ENCODE assay signal across 8 cellular contexts in genomic region chr19:49224856-49225255, GRCh38.
A peak's percentile ranks its signal among the peaks of the same experiment; 100 is the strongest.
DNase-seq lines count a peak whose midpoint lies in the region; ATAC-seq and TF ChIP-seq lines count a peak whose summit lies in the region.

No MANE protein-coding gene starts in this region.

- no peaks in the 10 kb centered on the region for H3K36me3 Mint-ChIP-seq in WTC11
- no peaks in the 10 kb centered on the region for H3K36me3 Mint-ChIP-seq in effector memory CD8-positive, alpha-beta T cell (ENCODE audit: insufficient read depth)

- H3K4me3 ChIP-seq in AG10803 (ENCODE audit: low read length) (no peak overlapping the region), GM12875 (ENCODE audit: low read depth, low read length) (no peak overlapping the region), heart left ventricle (no peak overlapping the region)

- peak; percentile 42 for DNase-seq in AG10803 (ENCODE audit: low read depth)
- DNase-seq in NCI-H2171 (lab: John Stamatoyannopoulos, UW) = peak; percentile 80
- DNase-seq in WTC11 (ENCODE audit: low spot score) = peak; percentile 79
- peak in 4 of 5 donors; percentile 34 to 70 (median 46) for DNase-seq in heart left ventricle
- DNase-seq in stimulated activated CD4-positive, alpha-beta T cell treated with anti-CD3 and anti-CD28 coated beads, Interleukin-4, amount 100 ng/mL, for 1 hour = peak; percentile 13
- DNase-seq in effector memory CD8-positive, alpha-beta T cell = no peak
- DNase-seq in inferior parietal cortex (ENCODE audit: extremely low spot score) = no peak

- peaks cover 0 to 3% (median 0%) of the 10 kb centered on the region in 12 donors for H3K9me3 ChIP-seq in heart left ventricle

- peaks cover 0 to 2% (median 0%) of the 10 kb centered on the region in 9 donors for H3K36me3 ChIP-seq in heart left ventricle

- H3K9me3 Mint-ChIP-seq in WTC11 = 0 out of 2 replicates have a peak, but pooled peaks cover 3% of the 10 kb centered on the region
- no peaks in the 10 kb centered on the region for H3K9me3 Mint-ChIP-seq in effector memory CD8-positive, alpha-beta T cell

- intact Hi-C loops in heart left ventricle (cut with DNase I) = loop anchor here in 8 of 10 donors (5.0 to 10.0 kb wide), 5 partner anchors 77 to 220 kb away; partner anchors contain the start of genes SLC17A7 (in 6 of the 8) and KASH5 (in 1 of the 8)

- peak; percentile 82 for ATAC-seq in WTC11
- peak; percentile 29 to 86 (median 77) for ATAC-seq in heart left ventricle
- no peak for ATAC-seq in effector memory CD8-positive, alpha-beta T cell (replicated peaks)

- WGBS in heart left ventricle, 4 donors = 17 to 36% (median 21%) methylated on average over 8 of the region's 8 CpGs

- CTCF ChIA-PET in WTC11 (lab: Charles Lee) = interaction anchor here (0.6 to 3.6 kb wide), 47 partner anchors 10 to 579 kb away, joined by 3 to 37 read pairs (median 5); partner anchors contain the start of genes ALDH16A1, C19orf73, CA11 and DKKL1

- peaks cover 8% of the 10 kb centered on the region for H3K27me3 Mint-ChIP-seq in WTC11 (ENCODE audit: low read depth)
- peaks cover 10 to 30% of the 10 kb centered on the region in 2 donors for H3K27me3 Mint-ChIP-seq in effector memory CD8-positive, alpha-beta T cell

- H3K27ac ChIP-seq in heart left ventricle = no peak overlapping the region

- POLR2A ChIA-PET in WTC11 (lab: Charles Lee) = interaction anchor here (1.1 kb wide), 1 partner anchor 14 kb away, joined by 7 read pairs; no protein-coding TSS in a partner anchor

- peaks cover 2% of the 10 kb centered on the region; the same call in 1 of the 2 replicates for H3K4me1 Mint-ChIP-seq in WTC11
- peaks cover 3 to 5% of the 10 kb centered on the region in 2 donors for H3K4me1 Mint-ChIP-seq in effector memory CD8-positive, alpha-beta T cell (ENCODE audit: low read depth in 2 of 2)

- peaks cover 0 to 6% (median 0%) of the 10 kb centered on the region in 12 donors for H3K4me1 ChIP-seq in heart left ventricle

- no peak overlapping the region for H3K27ac Mint-ChIP-seq in WTC11
- H3K27ac Mint-ChIP-seq in effector memory CD8-positive, alpha-beta T cell = no peak overlapping the region

- H3K27me3 ChIP-seq in heart left ventricle = no peaks in the 10 kb centered on the region

- no peak for TF ChIP-seq POLR2A in heart left ventricle (IDR thresholded peaks at IDR 0.05)

- H3K4me3 Mint-ChIP-seq in WTC11 = no peak overlapping the region
- H3K4me3 Mint-ChIP-seq in effector memory CD8-positive, alpha-beta T cell = no peak overlapping the region

- peak; percentile 38 for TF ChIP-seq CTCF in AG10803 (conservative IDR thresholded peaks at IDR 0.05; ENCODE audit: low read length)
- TF ChIP-seq CTCF in GM12875 (IDR thresholded peaks at IDR 0.05; ENCODE audit: borderline replicate concordance, insufficient read depth, low read depth, low read length) = peak; percentile 42; the same call in 1 of the 2 replicates
- peak; percentile 43 for TF ChIP-seq CTCF in WTC11 (IDR thresholded peaks at IDR 0.05)
- peak in 11 of 12 donors; percentile 22 to 53 (median 45) for TF ChIP-seq CTCF in heart left ventricle (IDR thresholded peaks at IDR 0.05)

TF ChIP-seq in WTC11, 78 proteins besides CTCF, POLR2A, EP300 and RAD21:
- TF ChIP-seq ZNF281 (CRISPR knock-in tag; IDR thresholded peaks at IDR 0.05) (no peak), GTF2I (CRISPR knock-in tag; conservative IDR thresholded peaks at IDR 0.05) (no peak), FOXK1 (CRISPR knock-in tag; IDR thresholded peaks at IDR 0.05) (no peak), RORB (CRISPR knock-in tag; IDR thresholded peaks at IDR 0.05) (no peak), ZNF396 (CRISPR knock-in tag; IDR thresholded peaks at IDR 0.05; ENCODE audit: borderline replicate concordance) (no peak), ZNF121 (CRISPR knock-in tag; IDR thresholded peaks at IDR 0.05) (no peak), MAX (CRISPR knock-in tag; IDR thresholded peaks at IDR 0.05) (no peak), TP53 (CRISPR knock-in tag; IDR thresholded peaks at IDR 0.05) (no peak), MXD4 (CRISPR knock-in tag; IDR thresholded peaks at IDR 0.05; ENCODE audit: borderline replicate concordance) (no peak)
- TF ChIP-seq, protein P1, sequence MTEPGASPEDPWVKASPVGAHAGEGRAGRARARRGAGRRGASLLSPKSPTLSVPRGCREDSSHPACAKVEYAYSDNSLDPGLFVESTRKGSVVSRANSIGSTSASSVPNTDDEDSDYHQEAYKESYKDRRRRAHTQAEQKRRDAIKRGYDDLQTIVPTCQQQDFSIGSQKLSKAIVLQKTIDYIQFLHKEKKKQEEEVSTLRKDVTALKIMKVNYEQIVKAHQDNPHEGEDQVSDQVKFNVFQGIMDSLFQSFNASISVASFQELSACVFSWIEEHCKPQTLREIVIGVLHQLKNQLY (CRISPR knock-in tag; IDR thresholded peaks at IDR 0.05) = no peak
- TF ChIP-seq, protein P2, sequence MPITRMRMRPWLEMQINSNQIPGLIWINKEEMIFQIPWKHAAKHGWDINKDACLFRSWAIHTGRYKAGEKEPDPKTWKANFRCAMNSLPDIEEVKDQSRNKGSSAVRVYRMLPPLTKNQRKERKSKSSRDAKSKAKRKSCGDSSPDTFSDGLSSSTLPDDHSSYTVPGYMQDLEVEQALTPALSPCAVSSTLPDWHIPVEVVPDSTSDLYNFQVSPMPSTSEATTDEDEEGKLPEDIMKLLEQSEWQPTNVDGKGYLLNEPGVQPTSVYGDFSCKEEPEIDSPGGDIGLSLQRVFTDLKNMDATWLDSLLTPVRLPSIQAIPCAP (CRISPR knock-in tag; IDR thresholded peaks at IDR 0.05) = no peak
- TF ChIP-seq, protein P3, sequence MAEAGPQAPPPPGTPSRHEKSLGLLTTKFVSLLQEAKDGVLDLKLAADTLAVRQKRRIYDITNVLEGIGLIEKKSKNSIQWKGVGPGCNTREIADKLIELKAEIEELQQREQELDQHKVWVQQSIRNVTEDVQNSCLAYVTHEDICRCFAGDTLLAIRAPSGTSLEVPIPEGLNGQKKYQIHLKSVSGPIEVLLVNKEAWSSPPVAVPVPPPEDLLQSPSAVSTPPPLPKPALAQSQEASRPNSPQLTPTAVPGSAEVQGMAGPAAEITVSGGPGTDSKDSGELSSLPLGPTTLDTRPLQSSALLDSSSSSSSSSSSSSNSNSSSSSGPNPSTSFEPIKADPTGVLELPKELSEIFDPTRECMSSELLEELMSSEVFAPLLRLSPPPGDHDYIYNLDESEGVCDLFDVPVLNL (CRISPR knock-in tag; IDR thresholded peaks at IDR 0.05; ENCODE audit: borderline replicate concordance, low read depth) = no peak

Comparison
In these comparisons a context has a peak if more than half of its experiments do, and no peak if none do; other contexts are left out.
1. DNase-seq: peak in AG10803 (single experiment), NCI-H2171 (single experiment), WTC11 (single experiment), heart left ventricle (4 of 5) and stimulated activated CD4-positive, alpha-beta T cell treated with anti-CD3 and anti-CD28 coated beads, Interleukin-4, amount 100 ng/mL, for 1 hour (single experiment); none in effector memory CD8-positive, alpha-beta T cell (0 of 3) and inferior parietal cortex (single experiment).
2. Peak in every context shown above with its lines, with median percentiles within 50 percentile points of each other: CTCF ChIP-seq.